8 cellular contexts compared by ENCODE assay signal in the genomic region with DNA sequence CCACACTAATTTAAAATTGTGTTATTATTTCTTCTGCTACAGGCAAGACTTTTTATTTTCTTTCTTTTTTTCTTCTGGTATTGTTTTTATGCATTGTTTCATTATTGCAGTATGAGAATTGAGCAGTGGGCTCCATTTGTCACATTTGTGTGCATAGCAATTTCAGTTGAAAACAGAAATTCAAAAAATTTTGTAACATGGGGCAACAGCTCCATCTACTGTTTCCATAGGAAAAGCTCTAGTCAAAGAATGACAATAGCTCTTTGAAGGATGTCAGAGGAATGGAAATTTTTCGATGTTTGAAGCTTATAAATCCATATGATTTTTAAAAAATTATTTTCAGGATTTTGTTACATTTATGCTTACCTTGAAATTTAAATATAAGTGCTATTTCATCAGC.
A peak's percentile ranks its signal among the peaks of the same experiment; 100 is the strongest.
DNase-seq lines count a peak whose midpoint lies in the region; ATAC-seq and TF ChIP-seq lines count a peak whose summit lies in the region.

No MANE protein-coding gene starts in this region.

- DNase-seq in GM10266 (ENCODE audit: extremely low spot score) (peak; percentile 35), HT-29 (ENCODE audit: low spot score) (peak; percentile 39), SHP77 treated with DMSO at 0.1 percent for 48 hours (lab: John Stamatoyannopoulos, UW) (peak; percentile 19), fibroblast of the conjunctiva (ENCODE audit: low read depth) (peak; percentile 18), retinal pigment epithelial cell (ENCODE audit: low read depth) (no peak)
- DNase-seq in activated T-helper 2 cell treated with anti-CD3 and anti-CD28 coated beads, Interferon-gamma antibody, Interleukin-2, Interleukin-4, amounts not matched to agents 10 μg/mL and 5 μg/mL and 100 μg/mL, durations not matched to agents 14 hours and 24 hours and 36 hours (ENCODE audit: low spot score) = no peak
- DNase-seq in stimulated activated effector memory CD8-positive, alpha-beta T cell treated with anti-CD3 and anti-CD28 coated beads, Interleukin-12 subunit alpha, Interleukin-12 subunit beta, amount 100 ng/mL, for 72 hours (ENCODE audit: low spot score in 2 of 2) = no peak

- H3K4me3 ChIP-seq in ACC112 (ENCODE audit: low read depth, low read length) = no peak overlapping the region
- no peak overlapping the region for H3K4me3 ChIP-seq in retinal pigment epithelial cell (ENCODE audit: low read length)

- no peaks in the 10 kb centered on the region for H3K36me3 Mint-ChIP-seq in activated T-helper 2 cell treated with anti-CD3 and anti-CD28 coated beads, Interferon-gamma antibody, Interleukin-2, Interleukin-4, amounts not matched to agents 10 μg/mL and 5 μg/mL and 100 μg/mL, durations not matched to agents 14 hours and 24 hours and 36 hours (ENCODE audit: low read depth)
- H3K36me3 Mint-ChIP-seq in stimulated activated effector memory CD8-positive, alpha-beta T cell treated with anti-CD3 and anti-CD28 coated beads, Interleukin-12 subunit alpha, Interleukin-12 subunit beta, amount 100 ng/mL, for 72 hours = no peaks in the 10 kb centered on the region

- no peaks in the 10 kb centered on the region for H3K36me3 ChIP-seq in ACC112 (ENCODE audit: insufficient read depth, low read length)

- H2AFZ ChIP-seq in ACC112 (ENCODE audit: low read length, unreplicated experiment) = peak overlapping the region; percentile 33

- TF ChIP-seq CTCF in GM10266 (IDR thresholded peaks at IDR 0.05; ENCODE audit: control insufficient read depth, insufficient read depth, low read depth, missing control alignments) (peak; percentile 52), retinal pigment epithelial cell (conservative IDR thresholded peaks at IDR 0.05; ENCODE audit: low read depth, low read length) (peak; percentile 73)

- H3K27me3 ChIP-seq in ACC112 (ENCODE audit: insufficient read depth, low read length) = no peaks in the 10 kb centered on the region

- no peak overlapping the region for H3K27ac ChIP-seq in ACC112 (ENCODE audit: low read depth, low read length)

- ATAC-seq in stimulated activated effector memory CD8-positive, alpha-beta T cell treated with anti-CD3 and anti-CD28 coated beads, Interleukin-12 subunit alpha, Interleukin-12 subunit beta, amount 100 ng/mL, for 72 hours = no peak

- no peak overlapping the region for H3K4me3 Mint-ChIP-seq in activated T-helper 2 cell treated with anti-CD3 and anti-CD28 coated beads, Interferon-gamma antibody, Interleukin-2, Interleukin-4, amounts not matched to agents 10 μg/mL and 5 μg/mL and 100 μg/mL, durations not matched to agents 14 hours and 24 hours and 36 hours (ENCODE audit: low read depth)
- no peak overlapping the region for H3K4me3 Mint-ChIP-seq in stimulated activated effector memory CD8-positive, alpha-beta T cell treated with anti-CD3 and anti-CD28 coated beads, Interleukin-12 subunit alpha, Interleukin-12 subunit beta, amount 100 ng/mL, for 72 hours

- peaks cover 8% of the 10 kb centered on the region for H3K27me3 Mint-ChIP-seq in activated T-helper 2 cell treated with anti-CD3 and anti-CD28 coated beads, Interferon-gamma antibody, Interleukin-2, Interleukin-4, amounts not matched to agents 10 μg/mL and 5 μg/mL and 100 μg/mL, durations not matched to agents 14 hours and 24 hours and 36 hours (ENCODE audit: low read depth)

- no peaks in the 10 kb centered on the region for H3K4me1 Mint-ChIP-seq in activated T-helper 2 cell treated with anti-CD3 and anti-CD28 coated beads, Interferon-gamma antibody, Interleukin-2, Interleukin-4, amounts not matched to agents 10 μg/mL and 5 μg/mL and 100 μg/mL, durations not matched to agents 14 hours and 24 hours and 36 hours (ENCODE audit: low read depth)
- no peaks in the 10 kb centered on the region for H3K4me1 Mint-ChIP-seq in stimulated activated effector memory CD8-positive, alpha-beta T cell treated with anti-CD3 and anti-CD28 coated beads, Interleukin-12 subunit alpha, Interleukin-12 subunit beta, amount 100 ng/mL, for 72 hours

- no peaks in the 10 kb centered on the region for H3K9me3 Mint-ChIP-seq in activated T-helper 2 cell treated with anti-CD3 and anti-CD28 coated beads, Interferon-gamma antibody, Interleukin-2, Interleukin-4, amounts not matched to agents 10 μg/mL and 5 μg/mL and 100 μg/mL, durations not matched to agents 14 hours and 24 hours and 36 hours
- H3K9me3 Mint-ChIP-seq in stimulated activated effector memory CD8-positive, alpha-beta T cell treated with anti-CD3 and anti-CD28 coated beads, Interleukin-12 subunit alpha, Interleukin-12 subunit beta, amount 100 ng/mL, for 72 hours = no peaks in the 10 kb centered on the region

- H3K79me2 ChIP-seq in ACC112 (ENCODE audit: control insufficient read depth, insufficient read depth, low read length, unreplicated experiment) = no peaks in the 10 kb centered on the region

- intact Hi-C loops in activated T-helper 2 cell treated with anti-CD3 and anti-CD28 coated beads, Interferon-gamma antibody, Interleukin-2, Interleukin-4, amounts not matched to agents 10 μg/mL and 5 μg/mL and 100 μg/mL, durations not matched to agents 14 hours and 24 hours and 36 hours (cut with micrococcal nuclease) = loop anchor here (2.0 to 5.0 kb wide), 2 partner anchors 271 to 376 kb away; no protein-coding TSS in a partner anchor

- H3K4me1 ChIP-seq in ACC112 (ENCODE audit: control insufficient read depth, insufficient read depth, low read length, unreplicated experiment) = peaks cover 13% of the 10 kb centered on the region

- H3K27ac Mint-ChIP-seq in activated T-helper 2 cell treated with anti-CD3 and anti-CD28 coated beads, Interferon-gamma antibody, Interleukin-2, Interleukin-4, amounts not matched to agents 10 μg/mL and 5 μg/mL and 100 μg/mL, durations not matched to agents 14 hours and 24 hours and 36 hours = no peak overlapping the region
- H3K27ac Mint-ChIP-seq in stimulated activated effector memory CD8-positive, alpha-beta T cell treated with anti-CD3 and anti-CD28 coated beads, Interleukin-12 subunit alpha, Interleukin-12 subunit beta, amount 100 ng/mL, for 72 hours = no peak overlapping the region

Comparison
In these comparisons a context has a peak if more than half of its experiments do, and no peak if none do; other contexts are left out.
1. DNase-seq: peak in GM10266 (single experiment), HT-29 (single experiment), SHP77 treated with DMSO at 0.1 percent for 48 hours (single experiment) and fibroblast of the conjunctiva (single experiment); none in retinal pigment epithelial cell (single experiment), activated T-helper 2 cell treated with anti-CD3 and anti-CD28 coated beads, Interferon-gamma antibody, Interleukin-2, Interleukin-4, amounts not matched to agents 10 μg/mL and 5 μg/mL and 100 μg/mL, durations not matched to agents 14 hours and 24 hours and 36 hours (single experiment) and stimulated activated effector memory CD8-positive, alpha-beta T cell treated with anti-CD3 and anti-CD28 coated beads, Interleukin-12 subunit alpha, Interleukin-12 subunit beta, amount 100 ng/mL, for 72 hours (0 of 2).